Comparison of ENCODE assay signal across 1 cellular context in the genomic region with DNA sequence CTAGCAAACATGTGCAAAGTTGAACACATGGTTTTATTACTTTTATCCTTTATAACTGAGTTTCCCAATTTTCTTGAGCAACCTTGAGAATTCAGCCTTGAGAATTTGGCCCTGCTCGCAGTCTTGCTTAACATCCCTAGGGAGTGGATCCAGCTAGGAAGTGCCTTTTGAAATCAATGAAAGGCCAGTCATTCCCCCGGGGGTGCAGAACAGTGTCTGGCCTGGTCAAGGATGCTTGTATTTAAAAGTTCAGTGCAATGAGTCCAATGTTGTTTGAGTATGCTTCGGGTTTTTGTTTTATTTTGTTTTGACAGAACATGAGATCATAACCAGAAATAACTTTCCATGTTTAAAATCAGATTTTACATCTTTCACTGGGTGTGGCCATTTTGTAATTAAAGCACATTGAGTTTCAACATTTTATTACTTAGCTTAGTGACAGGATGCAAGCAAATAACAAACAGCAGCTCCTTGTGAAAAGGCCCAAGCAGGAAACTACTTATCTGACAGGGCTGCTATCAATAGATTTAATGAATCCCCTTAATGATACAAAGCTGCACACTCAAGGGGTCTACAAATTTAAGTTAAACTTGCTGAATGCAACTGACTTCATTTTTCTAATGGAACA.
TF ChIP-seq lines count a peak whose summit lies in the region.

No MANE protein-coding gene starts in this region.

TF ChIP-seq in HepG2, 621 proteins besides CTCF, POLR2A, EP300 and RAD21:
- no peak for TF ChIP-seq PRDM15 (CRISPR knock-in tag; IDR thresholded peaks at IDR 0.05)
- no peak for TF ChIP-seq ZNF644 (CRISPR knock-in tag; IDR thresholded peaks at IDR 0.05; ENCODE audit: low read depth)
- TF ChIP-seq HNRNPK (IDR thresholded peaks at IDR 0.05; ENCODE audit: low read depth, low read length, poor library complexity, severe bottlenecking) = no peak
- no peak for TF ChIP-seq ZNF724P (CRISPR knock-in tag; IDR thresholded peaks at IDR 0.05; ENCODE audit: borderline replicate concordance)
- no peak for TF ChIP-seq ZNF460 (CRISPR knock-in tag; IDR thresholded peaks at IDR 0.05; ENCODE audit: borderline replicate concordance)
- no peak for TF ChIP-seq ATAD3A (CRISPR knock-in tag; IDR thresholded peaks at IDR 0.05)
- TF ChIP-seq SKI (IDR thresholded peaks at IDR 0.05; ENCODE audit: partially characterized antibody) = no peak
- no peak for TF ChIP-seq MTERF4 (CRISPR knock-in tag; IDR thresholded peaks at IDR 0.05)
- no peak for TF ChIP-seq IRX3 (CRISPR knock-in tag; IDR thresholded peaks at IDR 0.05; ENCODE audit: borderline replicate concordance, low read depth)
- no peak for TF ChIP-seq ZNF512B (CRISPR knock-in tag; IDR thresholded peaks at IDR 0.05; ENCODE audit: borderline replicate concordance)
- TF ChIP-seq TRIM22 (IDR thresholded peaks at IDR 0.05) = no peak
- TF ChIP-seq ZNF326 (CRISPR knock-in tag; IDR thresholded peaks at IDR 0.05; ENCODE audit: borderline replicate concordance) = no peak
- TF ChIP-seq, protein P1, sequence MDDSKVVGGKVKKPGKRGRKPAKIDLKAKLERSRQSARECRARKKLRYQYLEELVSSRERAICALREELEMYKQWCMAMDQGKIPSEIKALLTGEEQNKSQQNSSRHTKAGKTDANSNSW (CRISPR knock-in tag; IDR thresholded peaks at IDR 0.05; ENCODE audit: borderline replicate concordance) = no peak
- no peak for TF ChIP-seq HNF4A (CRISPR knock-in tag; IDR thresholded peaks at IDR 0.05)
- TF ChIP-seq ZNF670 (CRISPR knock-in tag; IDR thresholded peaks at IDR 0.05; ENCODE audit: borderline replicate concordance) = no peak
- no peak for TF ChIP-seq BCLAF1 (IDR thresholded peaks at IDR 0.05)
- TF ChIP-seq ZSCAN9 (CRISPR knock-in tag; IDR thresholded peaks at IDR 0.05; ENCODE audit: borderline replicate concordance) = no peak
- no peak for TF ChIP-seq ZNF775 (CRISPR knock-in tag; IDR thresholded peaks at IDR 0.05; ENCODE audit: borderline replicate concordance)
TF ChIP-seq in HepG2: peak in this region for 0.
